9 cellular contexts compared by ENCODE assay signal in the genomic region with DNA sequence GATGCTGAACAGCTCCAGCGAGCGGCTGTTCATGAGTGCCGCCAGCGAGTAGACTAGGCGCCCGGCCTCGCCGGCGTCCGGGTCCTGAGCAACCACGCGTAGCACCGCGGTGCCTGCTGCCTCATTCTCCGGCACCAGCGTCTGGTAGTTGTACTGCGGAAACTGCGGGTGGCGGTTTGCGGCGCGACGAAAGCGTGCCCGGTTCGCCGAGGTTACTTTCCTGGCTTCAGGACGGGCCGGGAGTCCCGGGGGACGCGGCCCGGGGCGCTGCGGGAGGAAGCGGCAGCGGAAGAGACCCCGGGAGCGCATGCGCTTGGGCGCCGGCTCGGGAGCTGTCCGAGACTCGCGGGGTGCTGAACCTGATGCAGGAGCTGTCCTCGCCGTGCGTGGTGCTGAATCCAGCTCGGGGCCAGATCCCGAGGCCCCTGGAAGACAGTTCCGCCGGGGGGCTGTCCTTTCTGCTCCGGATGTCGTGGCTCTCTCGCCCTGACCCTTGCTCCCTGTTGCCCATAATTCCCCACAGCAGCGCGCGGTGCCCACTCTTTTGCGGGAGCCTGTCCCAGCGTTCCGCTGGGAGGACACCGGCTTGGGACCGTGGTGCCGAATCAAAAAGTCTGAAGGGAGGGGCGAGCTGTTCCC. TPM values are rescaled to one million over a fixed set of nuclear protein-coding genes. Genes with fewer than 3 reads are reported as not detected.
A peak's percentile ranks its signal among the peaks of the same experiment; 100 is the strongest.
DNase-seq lines count a peak whose midpoint lies in the region; ATAC-seq and TF ChIP-seq lines count a peak whose summit lies in the region.
"Had no signal": no experiment of that assay in that cellular context is flagged by ENCODE, and none has a peak within 500 bp of the region (broad histone marks: within the 10 kb centered on the region; RNA-seq: fewer than 3 reads in every experiment).

No MANE protein-coding gene starts in this region.

- DNase-seq in GM12864 (ENCODE audit: low read depth) (no peak), RWPE2 (ENCODE audit: low spot score) (no peak), heart left ventricle (peak; percentile 55 to 83 (median 60)), psoas muscle (peak; percentile 57 to 82), vagina (ENCODE audit: extremely low spot score in 2 of 2) (no peak), DMS114 treated with DMSO at 0.1 percent for 48 hours (lab: John Stamatoyannopoulos, UW; ENCODE audit: unreplicated experiment) (no peak)
- peak; percentile 77 for DNase-seq in activated naive CD8-positive, alpha-beta T cell treated with anti-CD3 and anti-CD28 coated beads for 36 hours

- no peaks in the 10 kb centered on the region for H3K9me3 Mint-ChIP-seq in activated naive CD8-positive, alpha-beta T cell treated with anti-CD3 and anti-CD28 coated beads for 36 hours

- peak overlapping the region; percentile 16; the same call in 1 of the 2 replicates for H3K4me3 ChIP-seq in GM12864 (ENCODE audit: low read depth, low read length)
- peak overlapping the region; percentile 43 for H3K4me3 ChIP-seq in RWPE2 (ENCODE audit: severe bottlenecking)
- peak overlapping the region in 11 of 12 donors; percentile 6 to 55 (median 43) for H3K4me3 ChIP-seq in heart left ventricle
- peak overlapping the region; percentile 52 for H3K4me3 ChIP-seq in psoas muscle
- H3K4me3 ChIP-seq in vagina: peak overlapping the region; percentile 2 to 26

- peaks cover 43% of the 10 kb centered on the region for H3K27me3 Mint-ChIP-seq in activated naive CD8-positive, alpha-beta T cell treated with anti-CD3 and anti-CD28 coated beads for 36 hours

- H3K4me3 Mint-ChIP-seq in activated naive CD8-positive, alpha-beta T cell treated with anti-CD3 and anti-CD28 coated beads for 36 hours: peak overlapping the region; percentile 34

- no peaks in the 10 kb centered on the region for H3K36me3 ChIP-seq in RWPE2 (ENCODE audit: low read depth)
- peaks cover 0 to 5% (median 0%) of the 10 kb centered on the region in 9 donors for H3K36me3 ChIP-seq in heart left ventricle
- no peaks in the 10 kb centered on the region for H3K36me3 ChIP-seq in psoas muscle (ENCODE audit: insufficient read depth in 1 of 2, low read depth in 1 of 2)
- H3K36me3 ChIP-seq in vagina: no peaks in the 10 kb centered on the region

- no peak for TF ChIP-seq POLR2A in heart left ventricle (IDR thresholded peaks at IDR 0.05)
- no peak for TF ChIP-seq POLR2A in vagina (IDR thresholded peaks at IDR 0.05)

- no peak overlapping the region for H3K27ac ChIP-seq in RWPE2 (ENCODE audit: poor library complexity, severe bottlenecking)
- no peak overlapping the region for H3K27ac ChIP-seq in heart left ventricle
- no peak overlapping the region for H3K27ac ChIP-seq in psoas muscle
- no peak overlapping the region for H3K27ac ChIP-seq in vagina

- peaks cover 7% of the 10 kb centered on the region for H3K36me3 Mint-ChIP-seq in activated naive CD8-positive, alpha-beta T cell treated with anti-CD3 and anti-CD28 coated beads for 36 hours

- intact Hi-C loops in heart left ventricle (cut with DNase I): no loop called here
- intact Hi-C loops in psoas muscle (cut with DNase I): no loop called here
- intact Hi-C loops in vagina (cut with DNase I): no loop called here

- H3K9me3 ChIP-seq in RWPE2 (ENCODE audit: severe bottlenecking): no peaks in the 10 kb centered on the region
- no peaks in the 10 kb centered on the region for H3K9me3 ChIP-seq in heart left ventricle
- H3K9me3 ChIP-seq in psoas muscle: no peaks in the 10 kb centered on the region
- H3K9me3 ChIP-seq in vagina: no peaks in the 10 kb centered on the region

- no peak overlapping the region for H3K27ac Mint-ChIP-seq in activated naive CD8-positive, alpha-beta T cell treated with anti-CD3 and anti-CD28 coated beads for 36 hours

- H3K27me3 ChIP-seq in RWPE2 (ENCODE audit: insufficient read depth, poor library complexity, severe bottlenecking) (no peaks in the 10 kb centered on the region), heart left ventricle (peaks cover 0 to 33% (median 6%) of the 10 kb centered on the region in 9 donors), psoas muscle (ENCODE audit: insufficient read depth in 3 of 3, low read length in 2 of 3) (peaks cover 0 to 47% (median 21%) of the 10 kb centered on the region in 3 donors), vagina (peaks cover 4% of the 10 kb centered on the region)

- H3K4me1 ChIP-seq in RWPE2 (ENCODE audit: insufficient read depth, poor library complexity, severe bottlenecking) (no peaks in the 10 kb centered on the region), heart left ventricle (peaks cover 0 to 39% (median 15%) of the 10 kb centered on the region in 12 donors), psoas muscle (peaks cover 19% of the 10 kb centered on the region), vagina (peaks cover 21% of the 10 kb centered on the region)

- ATAC-seq in RWPE2 (ENCODE audit: low read depth) (no peak), heart left ventricle (peak in 2 of 4 donors; percentile 12 to 48), psoas muscle (peak; percentile 66 to 77 (median 76)), GM21737 (IDR thresholded peaks at IDR 0.05; ENCODE audit: unreplicated experiment) (no peak)
- ATAC-seq: Panc1 had no signal

- 1 to 2% (median 2%) methylated on average over 34 to 66 of the region's 66 CpGs for WGBS in heart left ventricle, 4 donors
- WGBS in psoas muscle, 3 donors: 1 to 2% (median 2%) methylated on average over 58 to 66 of the region's 66 CpGs

- no peak for TF ChIP-seq CTCF in GM12864 (IDR thresholded peaks at IDR 0.05; ENCODE audit: low read depth, low read length, missing control alignments)
- TF ChIP-seq CTCF in RWPE2 (IDR thresholded peaks at IDR 0.05; ENCODE audit: poor library complexity, severe bottlenecking): no peak
- TF ChIP-seq CTCF in heart left ventricle (IDR thresholded peaks at IDR 0.05): no peak
- TF ChIP-seq CTCF in psoas muscle (IDR thresholded peaks at IDR 0.05): no peak
- TF ChIP-seq CTCF in vagina (IDR thresholded peaks at IDR 0.05): no peak

- peaks cover 14% of the 10 kb centered on the region for H3K4me1 Mint-ChIP-seq in activated naive CD8-positive, alpha-beta T cell treated with anti-CD3 and anti-CD28 coated beads for 36 hours

RNA-seq across cellular contexts. Expression of a gene that starts 1.1 kb away (rescaled TPM):
- 10 to 100 TPM; 18.2 to 18.6 TPM for total RNA-seq in activated naive CD8-positive, alpha-beta T cell treated with anti-CD3 and anti-CD28 coated beads for 36 hours
- total RNA-seq in heart left ventricle (under 1 TPM; 0.10 to 0.36 (median 0.19) TPM), psoas muscle (under 1 TPM; 0.04 to 0.19 (median 0.09) TPM), vagina (2.2 TPM)
- polyA plus RNA-seq in heart left ventricle (under 1 TPM; 0.18 to 0.23 TPM), psoas muscle (under 1 TPM; 0.06 to 0.21 (median 0.16) TPM)

RNA-seq across cellular contexts. Expression of a gene that starts 24.1 kb away (rescaled TPM):
- 10 to 100 TPM; 43.8 to 43.9 TPM for total RNA-seq in activated naive CD8-positive, alpha-beta T cell treated with anti-CD3 and anti-CD28 coated beads for 36 hours
- 10 to 100 TPM in 7 of 9 donors, 1 to 10 TPM in 2; 9.8 to 47.6 (median 14.7) TPM for total RNA-seq in heart left ventricle
- 10 to 100 TPM; 11.5 to 16.9 TPM for polyA plus RNA-seq in heart left ventricle
- total RNA-seq in psoas muscle: 1 to 10 TPM; 5.9 to 8.6 (median 7.5) TPM
- polyA plus RNA-seq in psoas muscle: 1 to 10 TPM; 5.9 to 7.0 (median 6.0) TPM
- total RNA-seq in vagina: 45.9 TPM

RNA-seq across cellular contexts. Expression of a gene that starts 26.4 kb away (rescaled TPM):
- total RNA-seq in activated naive CD8-positive, alpha-beta T cell treated with anti-CD3 and anti-CD28 coated beads for 36 hours: 10 to 100 TPM; 16.6 to 18.4 TPM
- total RNA-seq in heart left ventricle (10 to 100 TPM in 3 of 9 donors, 1 to 10 TPM in 6; 6.7 to 14.6 (median 9.2) TPM), psoas muscle (10 to 100 TPM in 1 of 4 donors, 1 to 10 TPM in 3; 5.6 to 13.0 (median 6.6) TPM), vagina (35.1 TPM)
- polyA plus RNA-seq in heart left ventricle (10 to 100 TPM; 10.0 to 12.9 TPM), psoas muscle (10 to 100 TPM in 1 of 3 donors, 1 to 10 TPM in 2; 4.5 to 10.5 (median 6.0) TPM)

RNA-seq across cellular contexts. Expression of a gene that starts 40.1 kb away (rescaled TPM):
- total RNA-seq in activated naive CD8-positive, alpha-beta T cell treated with anti-CD3 and anti-CD28 coated beads for 36 hours: not detected
- total RNA-seq in heart left ventricle (not detected), psoas muscle (not detected), vagina (not detected)
- polyA plus RNA-seq in heart left ventricle (not detected), psoas muscle (not detected)

RNA-seq across cellular contexts. Expression of a gene that starts 52.2 kb away (rescaled TPM):
- 100 to 1,000 TPM; 193 to 209 TPM for total RNA-seq in activated naive CD8-positive, alpha-beta T cell treated with anti-CD3 and anti-CD28 coated beads for 36 hours
- 1,000 to 10,000 TPM in 5 of 9 donors, 100 to 1,000 TPM in 4; 580 to 2,191 (median 1,008) TPM for total RNA-seq in heart left ventricle
- 1,000 to 10,000 TPM in 1 of 2 donors, 100 to 1,000 TPM in 1; 802 to 1,337 TPM for polyA plus RNA-seq in heart left ventricle
- total RNA-seq in psoas muscle: 100 to 1,000 TPM; 466 to 704 (median 587) TPM
- polyA plus RNA-seq in psoas muscle: 100 to 1,000 TPM; 499 to 719 (median 685) TPM
- total RNA-seq in vagina: 190 TPM

Comparison
In these comparisons a context has a peak if more than half of its experiments do, and no peak if none do; other contexts are left out.
1. DNase-seq: peak in activated naive CD8-positive, alpha-beta T cell treated with anti-CD3 and anti-CD28 coated beads for 36 hours (single experiment), heart left ventricle (5 of 5) and psoas muscle (2 of 2); none in GM12864 (single experiment), RWPE2 (single experiment), vagina (0 of 2) and DMS114 treated with DMSO at 0.1 percent for 48 hours (single experiment).
2. ATAC-seq: peak in psoas muscle (4 of 4); none in RWPE2 (single experiment) and GM21737 (single experiment).
3. Peak in every context shown above with its lines, with median percentiles within 50 percentile points of each other: H3K4me3 ChIP-seq.